In genomic region chr9:114120192-114121014, GRCh38 we compare ENCODE assay signal across 17 cellular contexts. TPM values are rescaled to one million over a fixed set of nuclear protein-coding genes. Genes with fewer than 3 reads are reported as not detected.
"Had no signal": no experiment of that assay in that cellular context is flagged by ENCODE, and none has a peak within 500 bp of the region (broad histone marks: within the 10 kb centered on the region; RNA-seq: fewer than 3 reads in every experiment).

No MANE protein-coding gene starts in this region.

- H3K9me3 ChIP-seq: ascending aorta, esophagus muscularis mucosa, gastroesophageal sphincter, heart right ventricle, lower lobe of right lung, tibial nerve had no signal

- H3K27ac ChIP-seq: ascending aorta, esophagus muscularis mucosa, gastroesophageal sphincter, heart right ventricle, lower lobe of right lung had no signal

- H3K36me3 ChIP-seq: ascending aorta, esophagus muscularis mucosa, gastroesophageal sphincter, heart right ventricle, lower lobe of right lung, tibial nerve had no signal

- H3K27me3 ChIP-seq: ascending aorta, tibial nerve had no signal

- H3K4me3 ChIP-seq: ascending aorta, esophagus muscularis mucosa, gastroesophageal sphincter, heart right ventricle, lower lobe of right lung, tibial nerve had no signal

- DNase-seq: activated CD4-positive, alpha-beta T cell treated with anti-CD3 and anti-CD28 coated beads, Interleukin-2, amount 10 ng/mL, durations not matched to agents 7 days and 5 days; activated CD8-positive, alpha-beta memory T cell treated with anti-CD3 and anti-CD28 coated beads, Interleukin-2, amount 50 U/mL, for 4 hours; activated naive CD4-positive, alpha-beta T cell treated with anti-CD3 and anti-CD28 coated beads, Interleukin-2, amount 50 U/mL, for 16 hours; activated T-cell treated with anti-CD3 and anti-CD28 coated beads, Interleukin-2, amount 50 U/mL, for 4 hours; cortex of kidney; heart right ventricle; left cardiac atrium; lower lobe of right lung; retina; stimulated activated CD4-positive, alpha-beta T cell treated with anti-CD3 and anti-CD28 coated beads, Interleukin-15, amount 100 ng/mL, for 24 hours; stimulated activated CD4-positive, alpha-beta T cell treated with anti-CD3 and anti-CD28 coated beads, Interleukin-2, amount 100 ng/mL, for 48 hours had no signal

- ATAC-seq: activated CD4-positive, CD25-positive, alpha-beta regulatory T cell treated with anti-CD3 and anti-CD28 coated beads, Interleukin-2, amount 50 U/mL, for 24 hours; activated T-cell treated with anti-CD3 and anti-CD28 coated beads, Interleukin-2, amount 50 U/mL, for 4 hours; gastroesophageal sphincter; heart right ventricle; left cardiac atrium; lower lobe of right lung had no signal

RNA-seq across cellular contexts. Expression of gene KIF12, which starts 21.3 kb away (rescaled TPM):
- total RNA-seq: activated CD4-positive, alpha-beta T cell treated with anti-CD3 and anti-CD28 coated beads, Interleukin-2, amount 10 ng/mL, durations not matched to agents 7 days and 5 days; ascending aorta; esophagus muscularis mucosa; gastroesophageal sphincter; T-helper 1 cell treated with Interleukin-12 subunit alpha and Interleukin-12 subunit beta and Interleukin-4 antibody, amounts not matched to agents 30 ng/mL and 1 ng/mL, for 36 hours; tibial nerve had no signal
- polyA plus RNA-seq: heart right ventricle had no signal

RNA-seq across cellular contexts. Expression of gene AMBP, which starts 42.3 kb away (rescaled TPM):
- total RNA-seq: activated CD4-positive, alpha-beta T cell treated with anti-CD3 and anti-CD28 coated beads, Interleukin-2, amount 10 ng/mL, durations not matched to agents 7 days and 5 days; esophagus muscularis mucosa; gastroesophageal sphincter; heart right ventricle; T-helper 1 cell treated with Interleukin-12 subunit alpha and Interleukin-12 subunit beta and Interleukin-4 antibody, amounts not matched to agents 30 ng/mL and 1 ng/mL, for 36 hours; tibial nerve had no signal
